ENCODE assay signal across 11 cellular contexts in the genomic region with DNA sequence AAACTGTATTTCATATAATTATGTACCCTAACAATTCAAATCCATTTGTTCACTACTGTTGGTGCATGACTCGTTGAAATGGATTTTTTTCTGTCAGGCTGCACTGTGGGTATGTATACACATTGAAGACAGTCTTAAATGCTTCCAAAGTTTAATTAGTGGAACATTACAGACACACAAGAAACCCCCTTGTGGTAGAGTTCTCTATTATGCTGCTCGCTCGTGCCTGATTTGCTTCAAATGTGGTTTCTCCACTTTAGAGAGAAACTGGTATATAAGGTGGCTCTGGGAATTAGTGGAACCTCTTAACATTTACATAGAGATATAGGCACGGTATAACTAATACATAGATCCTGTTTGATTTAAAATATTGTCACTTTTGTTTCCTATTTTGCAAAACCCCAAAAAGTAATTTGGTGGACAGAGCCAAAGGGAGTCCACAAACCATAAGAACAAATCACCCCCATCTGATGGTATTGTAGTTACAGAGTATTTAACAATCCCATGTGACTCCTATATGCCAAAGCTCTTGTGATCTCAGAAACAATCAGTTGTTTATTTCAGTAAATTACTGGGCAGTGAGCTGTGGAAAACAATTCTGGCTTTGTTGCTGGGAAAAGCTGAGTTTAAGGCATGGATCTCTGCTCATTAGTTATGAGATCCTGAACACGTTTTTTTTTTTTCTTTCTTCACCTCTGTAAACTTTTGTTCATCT.
DNase-seq lines count a peak whose midpoint lies in the region; ATAC-seq, FAIRE-seq and TF ChIP-seq lines count a peak whose summit lies in the region.
"Had no signal": no experiment of that assay in that cellular context is flagged by ENCODE, and none has a peak within 500 bp of the region (broad histone marks: within the 10 kb centered on the region; RNA-seq: fewer than 3 reads in every experiment).

No MANE protein-coding gene starts in this region.

- DNase-seq in HFF-Myc (ENCODE audit: extremely low read depth, low read depth) = no peak
- peak; percentile 14 for DNase-seq in RPMI8226
- peak; percentile 65 for DNase-seq in middle frontal gyrus (ENCODE audit: extremely low spot score, low spot score)
- DNase-seq in kidney = no peak
- no peak for DNase-seq in stomach
- DNase-seq in heart right ventricle = no peak
- no peak for DNase-seq in endothelial cell (ENCODE audit: low spot score)
- DNase-seq: NCI-H510A had no signal

- no peak overlapping the region for H3K27ac Mint-ChIP-seq in endothelial cell (ENCODE audit: unreplicated experiment)
- H3K27ac Mint-ChIP-seq: activated T-helper 1 cell treated with anti-CD3 and anti-CD28 coated beads, Interleukin-12 subunit alpha, Interleukin-12 subunit beta, Interleukin-2, Interleukin-4 antibody, amounts not matched to agents 30 ng/mL and 10 ng/mL and 1 ng/mL, durations not matched to agents 14 hours and 24 hours and 36 hours had no signal

- H3K9me3 Mint-ChIP-seq in endothelial cell (ENCODE audit: unreplicated experiment) = no peaks in the 10 kb centered on the region
- H3K9me3 Mint-ChIP-seq: activated T-helper 1 cell treated with anti-CD3 and anti-CD28 coated beads, Interleukin-12 subunit alpha, Interleukin-12 subunit beta, Interleukin-2, Interleukin-4 antibody, amounts not matched to agents 30 ng/mL and 10 ng/mL and 1 ng/mL, durations not matched to agents 14 hours and 24 hours and 36 hours had no signal

- no peak for TF ChIP-seq EP300 in stomach (IDR thresholded peaks at IDR 0.05)

- WGBS in stomach, 5 donors = 40 to 63% (median 44%) methylated on average over 5 of the region's 5 CpGs
- WGBS in heart right ventricle, 2 donors = 40 to 58% methylated on average over 5 of the region's 5 CpGs

- no peak overlapping the region for H3K4me3 ChIP-seq in HFF-Myc (replicated peaks; ENCODE audit: low read depth, low read length)
- no peak overlapping the region for H3K4me3 ChIP-seq in kidney (ENCODE audit: low read length in 2 of 2)
- H3K4me3 ChIP-seq in stomach = no peak overlapping the region
- H3K4me3 ChIP-seq in heart right ventricle = no peak overlapping the region

- no peaks in the 10 kb centered on the region for H3K36me3 Mint-ChIP-seq in endothelial cell (ENCODE audit: low read depth, unreplicated experiment)

- H3K36me3 ChIP-seq in kidney (ENCODE audit: control insufficient read depth in 1 of 2, insufficient read depth in 2 of 2, low read length in 2 of 2) = no peaks in the 10 kb centered on the region
- no peaks in the 10 kb centered on the region for H3K36me3 ChIP-seq in stomach
- H3K36me3 ChIP-seq in heart right ventricle = no peaks in the 10 kb centered on the region
- H3K36me3 ChIP-seq: neutrophil had no signal

- TF ChIP-seq CTCF in HFF-Myc (IDR thresholded peaks at IDR 0.05; ENCODE audit: low read depth, low read length, missing control alignments) (peak; percentile 22), kidney (IDR thresholded peaks at IDR 0.05; ENCODE audit: borderline replicate concordance, extremely low read depth, insufficient read depth) (no peak), stomach (IDR thresholded peaks at IDR 0.05) (no peak), heart right ventricle (IDR thresholded peaks at IDR 0.05) (no peak), endothelial cell (IDR thresholded peaks at IDR 0.05; ENCODE audit: unreplicated experiment) (no peak)

- no peaks in the 10 kb centered on the region for H3K9me3 ChIP-seq in kidney (ENCODE audit: control insufficient read depth in 1 of 2, low read length in 2 of 2)
- no peaks in the 10 kb centered on the region for H3K9me3 ChIP-seq in stomach
- H3K9me3 ChIP-seq in heart right ventricle = no peaks in the 10 kb centered on the region
- H3K9me3 ChIP-seq: neutrophil had no signal

- no peak for FAIRE-seq in kidney (lab: Jason Lieb, UNC)

- intact Hi-C loops in kidney (cut with DNase I) (no loop called here), stomach (cut with DNase I; ENCODE audit: low total_unique reads) (no loop called here), heart right ventricle (cut with DNase I) (no loop called here)

- peaks cover 3% of the 10 kb centered on the region for H3K27me3 Mint-ChIP-seq in endothelial cell (ENCODE audit: unreplicated experiment)

- peaks cover 6% of the 10 kb centered on the region for H3K4me1 Mint-ChIP-seq in endothelial cell (ENCODE audit: unreplicated experiment)

- H3K27me3 ChIP-seq in stomach (no peaks in the 10 kb centered on the region), heart right ventricle (no peaks in the 10 kb centered on the region)
- H3K27me3 ChIP-seq: neutrophil had no signal

- ATAC-seq in GM18868 (IDR thresholded peaks at IDR 0.05; ENCODE audit: unreplicated experiment) (peak; percentile 50), heart right ventricle (no peak)

- no peak overlapping the region for H3K4me3 Mint-ChIP-seq in endothelial cell (ENCODE audit: unreplicated experiment)
- H3K4me3 Mint-ChIP-seq: activated T-helper 1 cell treated with anti-CD3 and anti-CD28 coated beads, Interleukin-12 subunit alpha, Interleukin-12 subunit beta, Interleukin-2, Interleukin-4 antibody, amounts not matched to agents 30 ng/mL and 10 ng/mL and 1 ng/mL, durations not matched to agents 14 hours and 24 hours and 36 hours had no signal

- H3K27ac ChIP-seq in kidney (ENCODE audit: low read depth in 2 of 2, low read length in 2 of 2) (no peak overlapping the region), stomach (no peak overlapping the region), heart right ventricle (no peak overlapping the region)
- H3K27ac ChIP-seq: neutrophil had no signal

- H3K4me1 ChIP-seq in kidney (ENCODE audit: control insufficient read depth in 1 of 2, insufficient read depth in 1 of 2, low read depth in 1 of 2, low read length in 2 of 2) = no peaks in the 10 kb centered on the region
- H3K4me1 ChIP-seq in stomach = no peaks in the 10 kb centered on the region
- H3K4me1 ChIP-seq in heart right ventricle = no peaks in the 10 kb centered on the region

- no peak for TF ChIP-seq POLR2A in stomach (IDR thresholded peaks at IDR 0.05)

- no peak overlapping the region for H3K9ac ChIP-seq in kidney (ENCODE audit: low read length in 2 of 2)

Comparison
In these comparisons a context has a peak if more than half of its experiments do, and no peak if none do; other contexts are left out.
1. DNase-seq: peak in RPMI8226 (single experiment) and middle frontal gyrus (single experiment); none in HFF-Myc (single experiment), kidney (single experiment), stomach (single experiment), heart right ventricle (0 of 2) and endothelial cell (single experiment).